11 cellular contexts compared by ENCODE assay signal in the genomic region with DNA sequence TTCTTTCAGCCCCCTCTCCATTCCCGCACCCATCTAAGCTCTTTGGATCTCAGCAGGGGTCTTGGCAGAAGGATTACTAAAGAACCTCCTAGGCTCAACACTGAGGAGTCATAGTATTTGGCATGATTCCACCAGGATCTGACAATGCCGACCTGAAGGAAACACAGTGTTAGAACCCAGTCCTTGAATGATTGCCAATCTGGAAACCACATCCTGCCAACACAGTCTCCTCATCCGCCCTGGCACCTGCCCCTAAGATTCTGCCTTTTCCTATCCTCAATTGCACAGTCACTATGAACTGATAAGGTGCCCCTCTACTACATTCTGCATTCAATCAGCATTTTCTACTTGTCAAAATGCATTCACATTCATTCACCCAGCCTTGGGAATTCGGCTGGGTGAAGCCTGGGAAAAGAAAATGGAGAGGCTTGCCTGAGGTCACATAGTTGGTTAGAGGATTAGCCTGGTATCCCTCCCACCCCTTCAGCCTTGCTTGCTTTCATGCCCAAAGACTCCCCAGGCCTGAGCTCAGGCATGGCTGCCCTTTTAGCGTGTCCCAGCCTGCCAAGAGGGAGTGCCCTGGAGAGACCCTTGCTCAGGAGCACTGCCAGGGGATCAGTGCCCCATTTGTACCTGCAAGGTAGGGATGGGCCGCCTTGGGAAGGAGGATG. TPM values are rescaled to one million over a fixed set of nuclear protein-coding genes. Genes with fewer than 3 reads are reported as not detected.
DNase-seq lines count a peak whose midpoint lies in the region; ATAC-seq, FAIRE-seq and TF ChIP-seq lines count a peak whose summit lies in the region.
"Had no signal": no experiment of that assay in that cellular context is flagged by ENCODE, and none has a peak within 500 bp of the region (broad histone marks: within the 10 kb centered on the region; RNA-seq: fewer than 3 reads in every experiment).

No MANE protein-coding gene starts in this region.

- H3K27me3 ChIP-seq in mammary epithelial cell (ENCODE audit: insufficient read depth, low read length) (no peaks in the 10 kb centered on the region), small intestine (ENCODE audit: control insufficient read depth in 2 of 2, insufficient read depth in 2 of 2, low read length in 2 of 2) (no peaks in the 10 kb centered on the region), heart right ventricle (peaks cover 0 to 54% (median 0%) of the 10 kb centered on the region in 7 donors)

- H3K4me1 ChIP-seq in mammary epithelial cell (ENCODE audit: insufficient read depth, low read length) (peaks cover 24% of the 10 kb centered on the region), small intestine (ENCODE audit: control insufficient read depth in 2 of 2, insufficient read depth in 1 of 2, low read depth in 1 of 2, low read length in 1 of 2) (peaks cover 2 to 5% of the 10 kb centered on the region in 2 donors), heart right ventricle (peaks cover 0 to 8% (median 0%) of the 10 kb centered on the region in 9 donors)

- H4K20me1 ChIP-seq in mammary epithelial cell (ENCODE audit: insufficient read depth, low read length) = peaks cover 1% of the 10 kb centered on the region

- H3K4me3 ChIP-seq in mammary epithelial cell (replicated peaks in 1 of 3; ENCODE audit: insufficient read depth in 1 of 3, low read depth in 2 of 3, low read length in 3 of 3) = no peak overlapping the region
- no peak overlapping the region for H3K4me3 ChIP-seq in small intestine (ENCODE audit: low read depth in 1 of 2, low read length in 2 of 2)
- H3K4me3 ChIP-seq in heart right ventricle = no peak overlapping the region

- peak overlapping the region; percentile 12 for H3K4me2 ChIP-seq in mammary epithelial cell (ENCODE audit: insufficient read depth, low read depth, low read length)

- H3K79me2 ChIP-seq in mammary epithelial cell (ENCODE audit: insufficient read depth, low read length) = no peaks in the 10 kb centered on the region

- no peak overlapping the region for H3K27ac Mint-ChIP-seq in activated naive CD8-positive, alpha-beta T cell
- H3K27ac Mint-ChIP-seq in activated naive CD8-positive, alpha-beta T cell treated with anti-CD3 and anti-CD28 coated beads for 36 hours = no peak overlapping the region
- H3K27ac Mint-ChIP-seq: activated T-cell treated with anti-CD3 and anti-CD28 coated beads, Interleukin-2, amount 50 U/mL, for 24 hours had no signal

- no peaks in the 10 kb centered on the region for H3K9me3 Mint-ChIP-seq in activated naive CD8-positive, alpha-beta T cell (ENCODE audit: low read depth)
- no peaks in the 10 kb centered on the region for H3K9me3 Mint-ChIP-seq in activated naive CD8-positive, alpha-beta T cell treated with anti-CD3 and anti-CD28 coated beads for 36 hours
- H3K9me3 Mint-ChIP-seq: activated T-cell treated with anti-CD3 and anti-CD28 coated beads, Interleukin-2, amount 50 U/mL, for 24 hours had no signal

- in situ Hi-C loops in mammary epithelial cell (cut with MboI; ENCODE audit: low sequenced_read_pairs in 2 of 2) = no loop called here

- CTCF ChIA-PET in mammary epithelial cell (lab: Charles Lee; ENCODE audit: low non-redundant PET) = no interaction called here

- no peak overlapping the region for H3K9ac ChIP-seq in mammary epithelial cell (ENCODE audit: insufficient read depth, low read length)

- no peak overlapping the region for H2AFZ ChIP-seq in mammary epithelial cell (ENCODE audit: low read depth, low read length)

- H3K36me3 Mint-ChIP-seq in activated naive CD8-positive, alpha-beta T cell = no peaks in the 10 kb centered on the region
- no peaks in the 10 kb centered on the region for H3K36me3 Mint-ChIP-seq in activated naive CD8-positive, alpha-beta T cell treated with anti-CD3 and anti-CD28 coated beads for 36 hours

- 23% methylated on average over 6 of the region's 6 CpGs for WGBS in mammary epithelial cell (ENCODE audit: low coverage, missing lambda C conversion rate)
- 21 to 41% (median 34%) methylated on average over 6 of the region's 6 CpGs for WGBS in small intestine, 3 donors
- WGBS in heart right ventricle, 2 donors = 54 to 61% methylated on average over 6 of the region's 6 CpGs

- peaks cover 20% of the 10 kb centered on the region for H3K4me1 Mint-ChIP-seq in activated naive CD8-positive, alpha-beta T cell (ENCODE audit: low read depth)
- H3K4me1 Mint-ChIP-seq in activated naive CD8-positive, alpha-beta T cell treated with anti-CD3 and anti-CD28 coated beads for 36 hours = peaks cover 11% of the 10 kb centered on the region

- no peaks in the 10 kb centered on the region for H3K36me3 ChIP-seq in mammary epithelial cell (ENCODE audit: insufficient read depth, low read length)
- no peaks in the 10 kb centered on the region for H3K36me3 ChIP-seq in small intestine (ENCODE audit: control insufficient read depth in 2 of 2, insufficient read depth in 2 of 2, low read length in 2 of 2)
- no peaks in the 10 kb centered on the region for H3K36me3 ChIP-seq in heart right ventricle

- intact Hi-C loops in mammary epithelial cell (cut with micrococcal nuclease) = no loop called here
- intact Hi-C loops in heart right ventricle (cut with DNase I) = no loop called here

- H3K9me3 ChIP-seq in mammary epithelial cell (replicated peaks; ENCODE audit: insufficient read depth, low read length) (no peaks in the 10 kb centered on the region), small intestine (ENCODE audit: control insufficient read depth, low read depth) (no peaks in the 10 kb centered on the region), heart right ventricle (no peaks in the 10 kb centered on the region)

- no peak for DNase-seq in activated naive CD8-positive, alpha-beta T cell treated with anti-CD3 and anti-CD28 coated beads for 36 hours
- DNase-seq in NCI-H2029 treated with DMSO at 0.1 percent for 48 hours (lab: John Stamatoyannopoulos, UW) = peak; percentile 46
- DNase-seq in mammary epithelial cell = peak; percentile 83
- DNase-seq in small intestine = peak; percentile 37
- DNase-seq in NOMO-1 treated with dmso at 0.1 percent for 144 hours (lab: John Stamatoyannopoulos, UW; ENCODE audit: unreplicated experiment) = no peak
- no peak for DNase-seq in AG20443 (ENCODE audit: low spot score)
- no peak for DNase-seq in heart right ventricle
- DNase-seq: activated T-cell treated with anti-CD3 and anti-CD28 coated beads, Interleukin-2, amount 50 U/mL, for 24 hours; OCI-M1 had no signal

- no TSS peak for BruUV-seq in mammary epithelial cell (replicated peaks; lab: Mats Ljungman, UMichigan)

- no peak for ATAC-seq in heart right ventricle

- peak overlapping the region; percentile 3 for H3K4me3 Mint-ChIP-seq in activated naive CD8-positive, alpha-beta T cell
- no peak overlapping the region for H3K4me3 Mint-ChIP-seq in activated naive CD8-positive, alpha-beta T cell treated with anti-CD3 and anti-CD28 coated beads for 36 hours
- H3K4me3 Mint-ChIP-seq: activated T-cell treated with anti-CD3 and anti-CD28 coated beads, Interleukin-2, amount 50 U/mL, for 24 hours had no signal

- dilution Hi-C loops in mammary epithelial cell (cut with HindIII; ENCODE audit: low sequenced_read_pairs) = no loop called here

- H3K27me3 Mint-ChIP-seq in activated naive CD8-positive, alpha-beta T cell = no peaks in the 10 kb centered on the region
- peaks cover 9% of the 10 kb centered on the region for H3K27me3 Mint-ChIP-seq in activated naive CD8-positive, alpha-beta T cell treated with anti-CD3 and anti-CD28 coated beads for 36 hours

- TF ChIP-seq CTCF in mammary epithelial cell (conservative IDR thresholded peaks at IDR 0.05 in 1 of 2, IDR thresholded peaks at IDR 0.05 in 1 of 2; ENCODE audit: extremely low read depth in 1 of 2, insufficient read depth in 1 of 2, low read depth in 1 of 2, low read length in 2 of 2) (no peak), heart right ventricle (IDR thresholded peaks at IDR 0.05) (no peak)

- H3K27ac ChIP-seq in mammary epithelial cell (ENCODE audit: insufficient read depth, low read depth, low read length) (no peak overlapping the region), small intestine (ENCODE audit: low read depth in 1 of 2, low read length in 1 of 2) (no peak overlapping the region), heart right ventricle (no peak overlapping the region)

- no peak for FAIRE-seq in small intestine (lab: Jason Lieb, UNC)

RNA-seq across cellular contexts. Expression of a gene that starts 2.2 kb away (rescaled TPM):
- total RNA-seq in activated naive CD8-positive, alpha-beta T cell treated with anti-CD3 and anti-CD28 coated beads for 36 hours = not detected
- not detected for total RNA-seq in mammary epithelial cell
- not detected for polyA plus RNA-seq in mammary epithelial cell
- not detected for polyA minus RNA-seq in mammary epithelial cell
- 10 to 100 TPM in 1 of 3 donors, 1 to 10 TPM in 2; 1.3 to 36.1 (median 7.8) TPM for polyA plus RNA-seq in small intestine
- total RNA-seq in heart right ventricle = not detected
- under 1 TPM in 1 of 2 donors, not detected in 1; 0.03 TPM for polyA plus RNA-seq in heart right ventricle
- polyA plus RNA-seq: neural cell had no signal

RNA-seq across cellular contexts. Expression of a gene that starts 14.8 kb away (rescaled TPM):
- total RNA-seq in activated naive CD8-positive, alpha-beta T cell treated with anti-CD3 and anti-CD28 coated beads for 36 hours = not detected
- total RNA-seq in mammary epithelial cell (not detected), heart right ventricle (not detected)
- polyA plus RNA-seq in mammary epithelial cell (not detected), small intestine (under 1 TPM in 1 of 3 donors, not detected in 2; 0.07 TPM), heart right ventricle (under 1 TPM in 1 of 2 donors, not detected in 1; 0.07 TPM)
- not detected for polyA minus RNA-seq in mammary epithelial cell

Comparison
In these comparisons a context has a peak if more than half of its experiments do, and no peak if none do; other contexts are left out.
1. DNase-seq: peak in NCI-H2029 treated with DMSO at 0.1 percent for 48 hours (single experiment), mammary epithelial cell (single experiment) and small intestine (single experiment); none in activated naive CD8-positive, alpha-beta T cell treated with anti-CD3 and anti-CD28 coated beads for 36 hours (single experiment), NOMO-1 treated with dmso at 0.1 percent for 144 hours (single experiment), AG20443 (single experiment) and heart right ventricle (0 of 2).